ENCODE assay signal across 15 cellular contexts in genomic region chr21:36325373-36326010, GRCh38. TPM values are rescaled to one million over a fixed set of nuclear protein-coding genes. Genes with fewer than 3 reads are reported as not detected.
DNase-seq lines count a peak whose midpoint lies in the region; ATAC-seq and TF ChIP-seq lines count a peak whose summit lies in the region.
"Had no signal": no experiment of that assay in that cellular context is flagged by ENCODE, and none has a peak within 500 bp of the region (broad histone marks: within the 10 kb centered on the region; RNA-seq: fewer than 3 reads in every experiment).

No MANE protein-coding gene starts in this region.

- WGBS in thyroid gland, 2 donors: 93 to 94% methylated on average over 8 of the region's 8 CpGs

- DNase-seq in EH (ENCODE audit: low read depth) (peak; percentile 25), PC-9 (no peak), epithelial cell of prostate (ENCODE audit: low read depth, low spot score) (peak; percentile 37), thyroid gland (no peak), H4 (ENCODE audit: low spot score) (no peak)
- DNase-seq in naive thymus-derived CD4-positive, alpha-beta T cell: no peak
- DNase-seq in activated CD8-positive, alpha-beta memory T cell treated with anti-CD3 and anti-CD28 coated beads, Interleukin-2, amount 50 U/mL, for 4 hours: no peak
- DNase-seq: activated gamma-delta T cell treated with Interleukin-2 at 50 U/mL for 16 hours; NCI-H524 treated with DMSO at 0.1 percent for 48 hours; Peyer's patch; stimulated activated CD4-positive, alpha-beta T cell treated with anti-CD3 and anti-CD28 coated beads, Interleukin-2, amount 100 ng/mL, for 48 hours had no signal

- peaks cover 38 to 80% (median 60%) of the 10 kb centered on the region in 7 donors for H3K4me1 Mint-ChIP-seq in naive thymus-derived CD4-positive, alpha-beta T cell

- no peak overlapping the region for H3K4me2 ChIP-seq in PC-9

- TF ChIP-seq CTCF in PC-9 (conservative IDR thresholded peaks at IDR 0.05) (no peak), thyroid gland (IDR thresholded peaks at IDR 0.05) (no peak)

- peaks cover 0 to 32% (median 11%) of the 10 kb centered on the region in 5 donors for H3K36me3 Mint-ChIP-seq in naive thymus-derived CD4-positive, alpha-beta T cell

- peaks cover 94% of the 10 kb centered on the region for H3K79me2 ChIP-seq in PC-9 (ENCODE audit: low read depth)

- H3K4me1 ChIP-seq in PC-9 (replicated peaks; ENCODE audit: insufficient read depth) (peaks cover 7% of the 10 kb centered on the region; the same call in 1 of the 2 replicates), thyroid gland (peaks cover 10 to 15% of the 10 kb centered on the region in 2 donors)
- peaks cover 20 to 37% of the 10 kb centered on the region in 2 donors for H3K4me1 ChIP-seq in naive thymus-derived CD4-positive, alpha-beta T cell (ENCODE audit: control insufficient read depth in 2 of 2, insufficient read depth in 2 of 2, low read length in 2 of 2)

- TF ChIP-seq POLR2A in thyroid gland (IDR thresholded peaks at IDR 0.05): no peak

- no peaks in the 10 kb centered on the region for H3K9me3 ChIP-seq in PC-9 (ENCODE audit: insufficient read depth, low read depth)
- H3K9me3 ChIP-seq in naive thymus-derived CD4-positive, alpha-beta T cell (ENCODE audit: control insufficient read depth in 2 of 3, low read length in 3 of 3): no peaks in the 10 kb centered on the region
- H3K9me3 ChIP-seq in thyroid gland: no peaks in the 10 kb centered on the region
- H3K9me3 ChIP-seq: Peyer's patch had no signal

- H3K27ac Mint-ChIP-seq in naive thymus-derived CD4-positive, alpha-beta T cell: peak overlapping the region in 5 of 9 donors; percentile 17 to 99 (median 52)
- H3K27ac Mint-ChIP-seq: stimulated activated effector memory CD8-positive, alpha-beta T cell treated with anti-CD3 and anti-CD28 coated beads, Interleukin-12 subunit alpha, Interleukin-12 subunit beta, amount 100 ng/mL, for 72 hours had no signal

- POLR2A ChIA-PET in PC-9 (lab: Charles Lee; ENCODE audit: unreplicated experiment): no interaction called here
- POLR2A ChIA-PET in naive thymus-derived CD4-positive, alpha-beta T cell (lab: Charles Lee): interaction anchor here (0.8 to 13.6 kb wide), 4 partner anchors 9 to 182 kb away, joined by 3 to 361 read pairs (median 111); no protein-coding TSS in a partner anchor

- CTCF ChIA-PET in PC-9 (lab: Charles Lee): interaction anchor here (0.6 kb wide), 1 partner anchor 103 kb away, joined by 3 read pairs; no protein-coding TSS in a partner anchor
- CTCF ChIA-PET in naive thymus-derived CD4-positive, alpha-beta T cell (lab: Charles Lee): interaction anchor here (0.6 to 1.0 kb wide), 2 partner anchors 27 to 175 kb away, joined by 3 to 6 read pairs; no protein-coding TSS in a partner anchor

- 0 out of 2 replicates have a peak overlapping the region, but pooled peaks have one; percentile 16 for H3K27ac ChIP-seq in PC-9
- peak overlapping the region; percentile 59 for H3K27ac ChIP-seq in epithelial cell of prostate
- peak overlapping the region; percentile 7 for H3K27ac ChIP-seq in naive thymus-derived CD4-positive, alpha-beta T cell (ENCODE audit: low read depth, low read length)
- H3K27ac ChIP-seq in thyroid gland: no peak overlapping the region
- H3K27ac ChIP-seq: cardiac muscle cell, Peyer's patch had no signal

- 0 out of 2 replicates have a peak, but pooled peaks cover 9% of the 10 kb centered on the region for H3K36me3 ChIP-seq in PC-9 (ENCODE audit: low read depth)
- H3K36me3 ChIP-seq in naive thymus-derived CD4-positive, alpha-beta T cell (ENCODE audit: control insufficient read depth in 2 of 3, insufficient read depth in 3 of 3, low read length in 3 of 3): peaks cover 0 to 19% (median 0%) of the 10 kb centered on the region in 3 experiments
- no peaks in the 10 kb centered on the region for H3K36me3 ChIP-seq in thyroid gland

- intact Hi-C loops in PC-9 (cut with micrococcal nuclease; ENCODE audit: unreplicated experiment): no loop called here
- intact Hi-C loops in naive thymus-derived CD4-positive, alpha-beta T cell (cut with micrococcal nuclease): loop anchor here in 1 of 2 donors (10.0 kb wide), 1 partner anchor 939 kb away; the partner anchor contains the start of gene VPS26C
- intact Hi-C loops in thyroid gland (cut with DNase I): loop anchor here (10.0 kb wide), 1 partner anchor 181 kb away; no protein-coding TSS in a partner anchor

- H3K9me2 ChIP-seq in PC-9 (ENCODE audit: insufficient read depth): no peaks in the 10 kb centered on the region

- BruUV-seq in PC-9 (replicated peaks; lab: Mats Ljungman, UMichigan): no TSS peak

- no peak overlapping the region for H2AFZ ChIP-seq in PC-9

- H3K27me3 Mint-ChIP-seq in naive thymus-derived CD4-positive, alpha-beta T cell: no peaks in the 10 kb centered on the region

- H3K4me3 ChIP-seq in PC-9 (no peak overlapping the region), thyroid gland (replicated peaks in 1 of 3) (no peak overlapping the region)
- H3K4me3 ChIP-seq in naive thymus-derived CD4-positive, alpha-beta T cell (ENCODE audit: low read length): no peak overlapping the region
- H3K4me3 ChIP-seq: cardiac muscle cell, Peyer's patch had no signal

- peaks cover 5% of the 10 kb centered on the region for H4K20me1 ChIP-seq in PC-9 (ENCODE audit: insufficient read depth)

- H3K9me3 Mint-ChIP-seq in naive thymus-derived CD4-positive, alpha-beta T cell: no peaks in the 10 kb centered on the region
- H3K9me3 Mint-ChIP-seq: stimulated activated effector memory CD8-positive, alpha-beta T cell treated with anti-CD3 and anti-CD28 coated beads, Interleukin-12 subunit alpha, Interleukin-12 subunit beta, amount 100 ng/mL, for 72 hours had no signal

- H3K27me3 ChIP-seq in PC-9 (ENCODE audit: insufficient read depth, low read depth) (no peaks in the 10 kb centered on the region), thyroid gland (no peaks in the 10 kb centered on the region)
- H3K27me3 ChIP-seq in naive thymus-derived CD4-positive, alpha-beta T cell (ENCODE audit: control insufficient read depth in 2 of 2, insufficient read depth in 2 of 2, low read length in 2 of 2): no peaks in the 10 kb centered on the region
- H3K27me3 ChIP-seq: cardiac muscle cell, Peyer's patch had no signal

- H3K4me3 Mint-ChIP-seq in naive thymus-derived CD4-positive, alpha-beta T cell: no peak overlapping the region
- H3K4me3 Mint-ChIP-seq: CD14-positive monocyte; stimulated activated effector memory CD8-positive, alpha-beta T cell treated with anti-CD3 and anti-CD28 coated beads, Interleukin-12 subunit alpha, Interleukin-12 subunit beta, amount 100 ng/mL, for 72 hours had no signal

- H3F3A ChIP-seq in PC-9 (ENCODE audit: insufficient read depth, low read depth): peaks cover 19% of the 10 kb centered on the region

- no peak for ATAC-seq in naive thymus-derived CD4-positive, alpha-beta T cell
- no peak for ATAC-seq in GM21515 (IDR thresholded peaks at IDR 0.05; ENCODE audit: unreplicated experiment)
- ATAC-seq: stimulated activated effector memory CD8-positive, alpha-beta T cell treated with anti-CD3 and anti-CD28 coated beads, Interleukin-12 subunit alpha, Interleukin-12 subunit beta, amount 100 ng/mL, for 72 hours had no signal

RNA-seq across cellular contexts. Expression of gene MORC3, which starts 5.5 kb away (rescaled TPM):
- 15.9 and 17.5 TPM in 2 replicates for total RNA-seq in PC-9 (2021)
- total RNA-seq in naive thymus-derived CD4-positive, alpha-beta T cell: 100 to 1,000 TPM in 2 of 5 experiments, 10 to 100 TPM in 3; 48.2 to 123 (median 62.0) TPM
- polyA plus RNA-seq in naive thymus-derived CD4-positive, alpha-beta T cell: 10 to 100 TPM; 29.3 to 54.9 TPM
- 10 to 100 TPM; 40.3 to 49.9 (median 42.8) TPM for total RNA-seq in thyroid gland
- 14.3 and 17.7 TPM in 2 replicates for total RNA-seq in H4 (2014; rRNA removed; shearing (Covaris generic))

RNA-seq across cellular contexts. Expression of gene CHAF1B, which starts 59.7 kb away (rescaled TPM):
- total RNA-seq in PC-9 (2021) (12.9 and 14.1 TPM in 2 replicates), thyroid gland (1 to 10 TPM in 2 of 4 donors, under 1 TPM in 2; 0.89 to 1.7 (median 0.99) TPM)
- total RNA-seq in naive thymus-derived CD4-positive, alpha-beta T cell: 10 to 100 TPM in 1 of 5 experiments, 1 to 10 TPM in 4; 1.5 to 21.4 (median 4.0) TPM
- 1 to 10 TPM in 1 of 2 donors, under 1 TPM in 1; 0.61 to 1.9 TPM for polyA plus RNA-seq in naive thymus-derived CD4-positive, alpha-beta T cell
- total RNA-seq in H4 (2014; rRNA removed; shearing (Covaris generic)): 12.4 and 19.2 TPM in 2 replicates
- polyA plus RNA-seq: CD14-positive monocyte had no signal

Comparison
In these comparisons a context has a peak if more than half of its experiments do, and no peak if none do; other contexts are left out.
1. DNase-seq: peak in EH (single experiment) and epithelial cell of prostate (single experiment); none in PC-9 (0 of 2), naive thymus-derived CD4-positive, alpha-beta T cell (0 of 9), activated CD8-positive, alpha-beta memory T cell treated with anti-CD3 and anti-CD28 coated beads, Interleukin-2, amount 50 U/mL, for 4 hours (single experiment), thyroid gland (0 of 2) and H4 (single experiment).
2. H3K27ac ChIP-seq: peak in PC-9 (single experiment), epithelial cell of prostate (single experiment) and naive thymus-derived CD4-positive, alpha-beta T cell (single experiment); none in thyroid gland (0 of 3).